Comparison of ENCODE assay signal across 25 cellular contexts in genomic region chr13:30479154-30479553, GRCh38. TPM values are rescaled to one million over a fixed set of nuclear protein-coding genes. Genes with fewer than 3 reads are reported as not detected.
"Had no signal": no experiment of that assay in that cellular context is flagged by ENCODE, and none has a peak within 500 bp of the region (broad histone marks: within the 10 kb centered on the region; RNA-seq: fewer than 3 reads in every experiment).

No MANE protein-coding gene starts in this region.

- ATAC-seq: activated CD4-positive, alpha-beta T cell treated with anti-CD3 and anti-CD28 coated beads for 36 hours; foreskin keratinocyte had no signal

- H3K27ac ChIP-seq: coronary artery, foreskin keratinocyte, sigmoid colon, thyroid gland had no signal

- H3K4me1 ChIP-seq: sigmoid colon, thyroid gland had no signal

- DNase-seq: activated B cell treated with CpG ODN at 0.5 μM for 24 hours; activated CD4-positive, alpha-beta T cell treated with anti-CD3 and anti-CD28 coated beads for 36 hours; activated CD4-positive, alpha-beta T cell treated with anti-CD3 and anti-CD28 coated beads, Interleukin-2, amount 50 U/mL, for 48 hours; activated naive CD4-positive, alpha-beta T cell treated with anti-CD3 and anti-CD28 coated beads for 36 hours; activated naive CD8-positive, alpha-beta T cell treated with anti-CD3 and anti-CD28 coated beads, Interleukin-2, amount 10 ng/mL, durations not matched to agents 7 days and 5 days; activated T-cell treated with anti-CD3 and anti-CD28 coated beads, Interleukin-2, amount 50 U/mL, for 48 hours; amniotic stem cell; cerebellar nuclear complex; foreskin keratinocyte; immature natural killer cell; kidney glomerular epithelial cell; occipital lobe; sigmoid colon; stimulated activated CD4-positive, alpha-beta T cell treated with anti-CD3 and anti-CD28 coated beads, Interleukin-4, amount 100 ng/mL, for 1 hour; stimulated activated naive CD4-positive, alpha-beta T cell treated with Interleukin-2 at 50 U/mL for 16 hours; T-helper 1 cell; T1000; thyroid gland had no signal

- H3K36me3 ChIP-seq: sigmoid colon, thyroid gland had no signal

- H3K9me3 ChIP-seq: sigmoid colon, thyroid gland had no signal

- H3K4me3 ChIP-seq: coronary artery, sigmoid colon, thyroid gland had no signal

- H3K27me3 ChIP-seq: foreskin keratinocyte, sigmoid colon, thyroid gland had no signal

RNA-seq across cellular contexts. Expression of gene UBE2L5, which starts 56.9 kb away (rescaled TPM):
- total RNA-seq: activated CD8-positive, alpha-beta memory T cell treated with anti-CD3 and anti-CD28 coated beads for 36 hours; activated naive CD4-positive, alpha-beta T cell treated with anti-CD3 and anti-CD28 coated beads for 36 hours; activated naive CD8-positive, alpha-beta T cell treated with anti-CD3 and anti-CD28 coated beads, Interleukin-2, amount 10 ng/mL, durations not matched to agents 7 days and 5 days; epithelial cell of proximal tubule; fibroblast of lung; foreskin keratinocyte; mononuclear cell; neural crest cell; occipital lobe; thyroid gland; ureter had no signal
- polyA plus RNA-seq: foreskin keratinocyte, immature natural killer cell had no signal
